In the genomic region with DNA sequence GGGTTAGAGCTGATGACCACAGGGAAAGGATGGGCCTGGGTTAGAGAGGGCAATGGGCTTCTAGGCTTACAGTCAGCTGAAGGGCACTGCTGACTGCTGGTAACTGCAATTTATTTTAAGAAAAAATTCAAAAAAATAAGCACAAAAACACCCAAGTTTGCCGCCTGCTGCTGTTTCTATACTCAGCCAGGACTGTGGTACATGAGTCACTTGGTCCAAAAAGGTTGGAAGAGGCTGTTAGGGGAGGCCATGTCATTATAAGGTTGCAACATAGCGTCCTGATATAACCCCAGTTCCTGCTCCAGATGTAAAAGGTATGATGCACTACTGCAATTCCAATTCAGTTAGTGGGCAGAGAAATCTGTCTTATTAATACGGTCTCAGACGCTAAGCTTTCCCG, we compare ENCODE assay signal across 8 cellular contexts.
DNase-seq lines count a peak whose midpoint lies in the region; ATAC-seq and TF ChIP-seq lines count a peak whose summit lies in the region.

No MANE protein-coding gene starts in this region.

- H3K4me1 ChIP-seq in lung (ENCODE audit: control insufficient read depth in 2 of 2, insufficient read depth in 2 of 2, low read length in 2 of 2) (peaks cover 16 to 51% of the 10 kb centered on the region in 2 donors), tibial artery (peaks cover 0 to 41% (median 14%) of the 10 kb centered on the region in 4 donors)

- TF ChIP-seq CTCF in AG09319 (IDR thresholded peaks at IDR 0.05; ENCODE audit: low read depth, low read length) (no peak), astrocyte of the cerebellum (IDR thresholded peaks at IDR 0.05; ENCODE audit: low read depth, low read length, missing control alignments) (no peak), lung (IDR thresholded peaks at IDR 0.05; ENCODE audit: control extremely low read depth, extremely low read depth) (no peak), tibial artery (IDR thresholded peaks at IDR 0.05) (no peak), CD14-positive monocyte (IDR thresholded peaks at IDR 0.05) (no peak)

- whole genome bisulfite sequencing in lung, 2 donors, result 73 to 81% methylated on average over 5 of the region's 5 CpGs

- no peak overlapping the region for H3K4me3 ChIP-seq in astrocyte of the cerebellum (ENCODE audit: low read depth, low read length)
- H3K4me3 ChIP-seq in lung, result no peak overlapping the region
- H3K4me3 ChIP-seq in tibial artery, result no peak overlapping the region

- intact Hi-C loops in tibial artery (cut with DNase I; ENCODE audit: low total_unique reads), result no loop called here
- intact Hi-C loops in CD14-positive monocyte (cut with micrococcal nuclease), result no loop called here

- H3K36me3 ChIP-seq in lung (ENCODE audit: control insufficient read depth in 2 of 2, insufficient read depth in 2 of 2, low read length in 2 of 2) (peaks cover 27 to 31% of the 10 kb centered on the region in 2 donors), tibial artery (peaks cover 51 to 66% (median 63%) of the 10 kb centered on the region in 3 donors)

- peaks cover 0 to 3% (median 0%) of the 10 kb centered on the region in 3 donors for H3K27me3 Mint-ChIP-seq in CD14-positive monocyte (ENCODE audit: low read depth in 3 of 3)

- H3K4me1 Mint-ChIP-seq in CD14-positive monocyte, result peaks cover 44% of the 10 kb centered on the region

- no peak overlapping the region for H3K4me3 Mint-ChIP-seq in CD14-positive monocyte

- H3K27ac Mint-ChIP-seq in CD14-positive monocyte, result peak overlapping the region in 1 of 7 donors; percentile 27

- ATAC-seq in lung (ENCODE audit: insufficient read depth, low FRiP score), result peak; percentile 39

- DNase-seq in AG09319 (ENCODE audit: extremely low read depth, low read depth), result peak; percentile 72
- DNase-seq in M059J (ENCODE audit: low read depth), result peak; percentile 97
- peak; percentile 90 for DNase-seq in astrocyte of the cerebellum (ENCODE audit: low read depth)
- no peak for DNase-seq in lung (ENCODE audit: low spot score)
- DNase-seq in tibial artery, result no peak
- no peak for DNase-seq in inferior parietal cortex (ENCODE audit: extremely low spot score)
- DNase-seq in CD14-positive monocyte (ENCODE audit: low spot score), result no peak
- DNase-seq in DMS79 (lab: John Stamatoyannopoulos, UW), result no peak

- H3K9me3 ChIP-seq in lung (ENCODE audit: control insufficient read depth in 2 of 2, insufficient read depth in 1 of 2, low read length in 1 of 2) (peaks cover 0 to 2% of the 10 kb centered on the region in 2 donors), tibial artery (no peaks in the 10 kb centered on the region)

- H3K9me3 Mint-ChIP-seq in CD14-positive monocyte, result peaks cover 0 to 2% (median 0%) of the 10 kb centered on the region in 7 donors

- in situ Hi-C loops in astrocyte of the cerebellum (cut with HindIII; ENCODE audit: low sequenced_read_pairs), result no loop called here

- peak overlapping the region; percentile 45 to 92 for H3K27ac ChIP-seq in lung (ENCODE audit: low read depth in 1 of 2, low read length in 1 of 2)
- H3K27ac ChIP-seq in tibial artery, result peak overlapping the region in 1 of 2 donors; percentile 4

- peaks cover 16 to 40% of the 10 kb centered on the region in 2 donors for H3K36me3 Mint-ChIP-seq in CD14-positive monocyte

- H3K27me3 ChIP-seq in lung (ENCODE audit: control insufficient read depth, insufficient read depth) (no peaks in the 10 kb centered on the region), tibial artery (no peaks in the 10 kb centered on the region)

Comparison
In these comparisons a context has a peak if more than half of its experiments do, and no peak if none do; other contexts are left out.
1. DNase-seq: peak in AG09319 (single experiment), M059J (single experiment) and astrocyte of the cerebellum (single experiment); none in lung (single experiment), tibial artery (0 of 2), inferior parietal cortex (single experiment), CD14-positive monocyte (single experiment) and DMS79 (single experiment).